ENCODE assay signal across 13 cellular contexts in the genomic region with DNA sequence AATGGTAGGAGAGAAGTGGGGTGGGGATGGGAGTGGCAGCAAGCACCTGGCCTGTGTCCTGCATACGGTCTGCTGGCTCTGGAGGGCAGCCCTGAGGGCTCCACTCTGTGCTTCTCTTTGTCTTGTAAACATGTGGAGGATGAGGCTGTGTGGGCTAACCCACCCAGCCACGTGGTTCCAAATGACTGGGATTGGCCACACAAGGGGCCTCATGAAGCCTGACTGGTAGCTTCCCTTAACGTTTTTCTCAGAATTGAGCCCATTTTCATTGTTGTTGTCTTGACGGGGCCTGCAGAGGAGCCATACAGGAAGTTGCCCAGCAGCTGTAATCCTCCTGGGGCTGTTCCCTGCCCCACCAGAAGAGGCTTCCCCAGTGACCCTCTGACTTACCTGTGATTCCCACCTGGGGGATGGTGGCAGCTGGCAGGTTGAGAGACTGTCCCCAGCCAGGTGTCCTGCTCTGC. TPM values are rescaled to one million over a fixed set of nuclear protein-coding genes. Genes with fewer than 3 reads are reported as not detected.
DNase-seq lines count a peak whose midpoint lies in the region; ATAC-seq, FAIRE-seq and TF ChIP-seq lines count a peak whose summit lies in the region.
"Had no signal": no experiment of that assay in that cellular context is flagged by ENCODE, and none has a peak within 500 bp of the region (broad histone marks: within the 10 kb centered on the region; RNA-seq: fewer than 3 reads in every experiment).

No MANE protein-coding gene starts in this region.

- H3K4me1 Mint-ChIP-seq in activated naive CD4-positive, alpha-beta T cell treated with anti-CD3 and anti-CD28 coated beads, Interleukin-2, amount 50 U/mL, for 24 hours, result no peaks in the 10 kb centered on the region
- H3K4me1 Mint-ChIP-seq in stimulated activated naive B cell treated with anti-CD40 and anti-IgM and Interleukin-4, amounts not matched to agents 10 μg/mL and 1 μg/mL and 100 μg/mL, for 72 hours, result peaks cover 50 to 72% of the 10 kb centered on the region in 2 donors

- no peak for TF ChIP-seq CTCF in GM12878 (IDR thresholded peaks at IDR 0.05 in 2 of 3, conservative IDR thresholded peaks at IDR 0.05 in 1 of 3; ENCODE audit: control insufficient read depth in 2 of 3, extremely low read depth in 1 of 3, insufficient read depth in 1 of 3, low read depth in 3 of 3, low read length in 3 of 3)

- H3K36me3 ChIP-seq in Karpas-422 (ENCODE audit: insufficient read depth, low read length), result peaks cover 63% of the 10 kb centered on the region
- peaks cover 42 to 48% of the 10 kb centered on the region in 2 experiments for H3K36me3 ChIP-seq in GM12878 (ENCODE audit: control insufficient read depth in 2 of 2, insufficient read depth in 2 of 2, low read length in 1 of 2)

- RAD21 ChIA-PET in GM12878 (lab: Charles Lee; ENCODE audit: unreplicated experiment), result interaction anchor here (1.4 kb wide), 1 partner anchor 50 kb away, joined by 4 read pairs; no protein-coding TSS in a partner anchor

- in situ Hi-C loops in GM12878 (cut with MboI), result no loop called here

- 0 out of 2 replicates have a peak, but pooled peaks cover 6% of the 10 kb centered on the region for H4K20me1 ChIP-seq in Karpas-422 (ENCODE audit: insufficient read depth, low read depth, low read length)
- no peaks in the 10 kb centered on the region; the same call in 1 of the 2 replicates for H4K20me1 ChIP-seq in GM12878 (ENCODE audit: control insufficient read depth, insufficient read depth)

- no TSS peak for BruUV-seq in GM12878 (replicated peaks; lab: Mats Ljungman, UMichigan)

- TF ChIP-seq POLR2A in GM12878 (IDR thresholded peaks at IDR 0.05; ENCODE audit: low read depth, low read length), result no peak

- ATAC-seq in GM12878, result peak; percentile 27; the same call in 2 of the 3 replicates
- ATAC-seq in stimulated activated naive B cell treated with anti-CD40 and anti-IgM and Interleukin-4, amounts not matched to agents 10 μg/mL and 1 μg/mL and 100 μg/mL, for 72 hours (replicated peaks), result peak; percentile 80 to 88
- no peak for ATAC-seq in GM21526 (IDR thresholded peaks at IDR 0.05; ENCODE audit: low FRiP score, unreplicated experiment)

- H3K4me1 ChIP-seq in Karpas-422 (ENCODE audit: low read length) (peaks cover 85% of the 10 kb centered on the region), GM12878 (ENCODE audit: control insufficient read depth, insufficient read depth, low read length) (peaks cover under 1% of the 10 kb centered on the region)
- H3K4me1 ChIP-seq: parathyroid adenoma had no signal

- peak overlapping the region; percentile 21 for H3K27ac Mint-ChIP-seq in activated naive CD4-positive, alpha-beta T cell treated with anti-CD3 and anti-CD28 coated beads, Interleukin-2, amount 50 U/mL, for 24 hours
- H3K27ac Mint-ChIP-seq in stimulated activated naive B cell treated with anti-CD40 and anti-IgM and Interleukin-4, amounts not matched to agents 10 μg/mL and 1 μg/mL and 100 μg/mL, for 72 hours, result peak overlapping the region; percentile 84

- POLR2A ChIA-PET in GM12878 (lab: Charles Lee), result interaction anchor here (1.4 kb wide), 1 partner anchor 37 kb away, joined by 6 read pairs; a partner anchor contains a TSS

- H3K4me2 ChIP-seq in Karpas-422 (ENCODE audit: low read depth, low read length, poor library complexity, severe bottlenecking) (no peak overlapping the region), GM12878 (ENCODE audit: control insufficient read depth, insufficient read depth) (no peak overlapping the region)

- H3K27me3 ChIP-seq in Karpas-422 (ENCODE audit: low read length), result no peaks in the 10 kb centered on the region
- H3K27me3 ChIP-seq in GM12878 (replicated peaks in 1 of 2; ENCODE audit: control insufficient read depth in 2 of 2, insufficient read depth in 2 of 2, low read length in 1 of 2), result no peaks in the 10 kb centered on the region
- H3K27me3 ChIP-seq: vagina had no signal

- WGBS in GM12878 (ENCODE audit: insufficient coverage, insufficient replicate concordance, low lambda C conversion rate, missing lambda C conversion rate), result 16% methylated on average over 4 of the region's 4 CpGs

- intact Hi-C loops in GM12878 (cut with micrococcal nuclease; ENCODE audit: unreplicated experiment), result no loop called here

- H3K27me3 Mint-ChIP-seq in activated naive CD4-positive, alpha-beta T cell treated with anti-CD3 and anti-CD28 coated beads, Interleukin-2, amount 50 U/mL, for 24 hours, result no peaks in the 10 kb centered on the region
- H3K27me3 Mint-ChIP-seq in stimulated activated naive B cell treated with anti-CD40 and anti-IgM and Interleukin-4, amounts not matched to agents 10 μg/mL and 1 μg/mL and 100 μg/mL, for 72 hours, result no peaks in the 10 kb centered on the region

- no peak for DNase-seq in activated naive CD4-positive, alpha-beta T cell treated with Interleukin-2 at 50 U/mL for 16 hours
- DNase-seq in Karpas-422, result no peak
- no peak for DNase-seq in GM12878 (ENCODE audit: low read depth, low spot score)
- no peak for DNase-seq in stimulated activated naive B cell treated with anti-CD40 and anti-IgM and Interleukin-4, amounts not matched to agents 10 μg/mL and 1 μg/mL and 100 μg/mL, for 72 hours
- DNase-seq in NCI-H2107 (lab: John Stamatoyannopoulos, UW), result no peak
- DNase-seq in pons (ENCODE audit: low spot score), result no peak
- DNase-seq: activated CD4-positive, alpha-beta T cell treated with anti-CD3 and anti-CD28 coated beads, Interleukin-2, amount 50 U/mL, for 4 hours; NCI-H1048; stimulated activated CD4-positive, alpha-beta T cell treated with anti-CD3 and anti-CD28 coated beads, Interleukin-15, amount 100 ng/mL, for 24 hours had no signal

- no peak overlapping the region for H2AFZ ChIP-seq in Karpas-422 (ENCODE audit: low read length)
- H2AFZ ChIP-seq in GM12878 (ENCODE audit: control insufficient read depth, low read depth, low read length), result no peak overlapping the region
- H2AFZ ChIP-seq: parathyroid adenoma had no signal

- H3K79me2 ChIP-seq in Karpas-422 (ENCODE audit: low read length) (peaks cover 51% of the 10 kb centered on the region), GM12878 (ENCODE audit: control insufficient read depth, insufficient read depth, low read length) (no peaks in the 10 kb centered on the region)
- H3K79me2 ChIP-seq: parathyroid adenoma had no signal

- H3K9me3 ChIP-seq in Karpas-422 (ENCODE audit: low read length) (no peaks in the 10 kb centered on the region), GM12878 (replicated peaks; ENCODE audit: control insufficient read depth, insufficient read depth, low read length) (no peaks in the 10 kb centered on the region)
- H3K9me3 ChIP-seq: vagina had no signal

- no peaks in the 10 kb centered on the region for H3K9me3 Mint-ChIP-seq in activated naive CD4-positive, alpha-beta T cell treated with anti-CD3 and anti-CD28 coated beads, Interleukin-2, amount 50 U/mL, for 24 hours
- H3K9me3 Mint-ChIP-seq in stimulated activated naive B cell treated with anti-CD40 and anti-IgM and Interleukin-4, amounts not matched to agents 10 μg/mL and 1 μg/mL and 100 μg/mL, for 72 hours, result no peaks in the 10 kb centered on the region

- H3K9ac ChIP-seq in Karpas-422 (ENCODE audit: low read length) (no peak overlapping the region), GM12878 (ENCODE audit: control insufficient read depth, insufficient read depth, low read length) (no peak overlapping the region)
- H3K9ac ChIP-seq: parathyroid adenoma had no signal

- no peak overlapping the region for H3K4me3 Mint-ChIP-seq in activated naive CD4-positive, alpha-beta T cell treated with anti-CD3 and anti-CD28 coated beads, Interleukin-2, amount 50 U/mL, for 24 hours
- peak overlapping the region; percentile 18 to 19 for H3K4me3 Mint-ChIP-seq in stimulated activated naive B cell treated with anti-CD40 and anti-IgM and Interleukin-4, amounts not matched to agents 10 μg/mL and 1 μg/mL and 100 μg/mL, for 72 hours

- no peak for TF ChIP-seq EP300 in GM12878 (IDR thresholded peaks at IDR 0.05; ENCODE audit: borderline replicate concordance in 1 of 2, control insufficient read depth in 1 of 2, low read depth in 2 of 2, low read length in 2 of 2)

- no peak for TF ChIP-seq RAD21 in GM12878 (IDR thresholded peaks at IDR 0.05; ENCODE audit: insufficient read depth, low read depth, low read length)

- H3K4me3 ChIP-seq in Karpas-422 (ENCODE audit: low read length), result no peak overlapping the region
- no peak overlapping the region for H3K4me3 ChIP-seq in GM12878
- H3K4me3 ChIP-seq: vagina had no signal

- H3K36me3 Mint-ChIP-seq in activated naive CD4-positive, alpha-beta T cell treated with anti-CD3 and anti-CD28 coated beads, Interleukin-2, amount 50 U/mL, for 24 hours, result peaks cover 6% of the 10 kb centered on the region
- peaks cover 64 to 86% of the 10 kb centered on the region in 2 donors for H3K36me3 Mint-ChIP-seq in stimulated activated naive B cell treated with anti-CD40 and anti-IgM and Interleukin-4, amounts not matched to agents 10 μg/mL and 1 μg/mL and 100 μg/mL, for 72 hours

- H3K27ac ChIP-seq in Karpas-422 (ENCODE audit: low read length) (peak overlapping the region; percentile 55), GM12878 (ENCODE audit: control insufficient read depth, insufficient read depth) (no peak overlapping the region)
- H3K27ac ChIP-seq: parathyroid adenoma, vagina had no signal

- no peak for FAIRE-seq in GM12878 (lab: Jason Lieb, UNC)

- H3K9me2 ChIP-seq in Karpas-422 (replicated peaks; ENCODE audit: insufficient read depth, low read length), result no peaks in the 10 kb centered on the region

- CTCF ChIA-PET in GM12878 (lab: Yijun Ruan, JAX), result interaction anchor here (1.0 to 1.6 kb wide), 2 partner anchors 50 to 52 kb away, joined by 3 to 4 read pairs; no protein-coding TSS in a partner anchor

- SMC1A ChIA-PET in GM12878 (lab: Charles Lee; ENCODE audit: uncharacterized antibody, unreplicated experiment), result interaction anchor here (0.6 kb wide), 1 partner anchor 50 kb away, joined by 3 read pairs; no protein-coding TSS in a partner anchor

RNA-seq across cellular contexts. Expression of a gene that starts 18.0 kb away (rescaled TPM):
- total RNA-seq in Karpas-422 (2014; rRNA removed; shearing (Covaris generic); ENCODE audit: low replicate concordance), result 16.3 and 21.7 TPM in 2 replicates
- 10.6 and 12.5 TPM in 2 replicates for total RNA-seq in GM12878 (2013; cell fraction: nucleolus; rRNA removed)
- total RNA-seq in GM12878 (2014; rRNA removed) (14.6 and 21.0 TPM in 2 replicates), GM12878 (2014; rRNA removed; fragmentation: Illumina TruSeq; extraction: Trizol) (8.7 and 9.4 TPM in 2 replicates), GM12878 (2021) (17.4 and 19.4 TPM in 2 replicates)
- 9.4 TPM for polyA plus RNA-seq in GM12878 (2011; ENCODE audit: low read depth)
- polyA plus RNA-seq in GM12878 (2011; rRNA removed) (2.1 and 5.2 TPM in 2 replicates), GM12878 (2014; fragmentation: Illumina TruSeq; extraction: Trizol) (2.3 and 7.4 TPM in 2 replicates), GM12878 (2014; fragmentation: Nextera tagmentation; extraction: Ambion mirVana) (1 to 10 TPM; 4.1 to 6.4 TPM), GM12878 (2014; rRNA removed) (28.1 and 29.7 TPM in 2 replicates), GM12878 (2016; fragmentation: Nextera tagmentation; extraction: Ambion mirVana) (10 to 100 TPM; 49.1 to 52.4 TPM)
- polyA plus RNA-seq in GM12878 (2011; cell fraction: cytosol; rRNA removed), result 10.4 and 15.5 TPM in 2 replicates
- polyA plus RNA-seq in GM12878 (2011; cell fraction: nucleus; rRNA removed), result 29.8 and 30.3 TPM in 2 replicates
- polyA plus RNA-seq in GM12878 (2012), result 18.0 and 23.9 TPM in 2 replicates
- polyA minus RNA-seq in GM12878 (2011; rRNA and poly(A)+ RNA removed), result 1.8 and 4.4 TPM in 2 replicates
- polyA minus RNA-seq in GM12878 (2011; cell fraction: cytosol; rRNA and poly(A)+ RNA removed), result 1.1 and 1.6 TPM in 2 replicates
- polyA minus RNA-seq in GM12878 (2011; cell fraction: nucleus; rRNA and poly(A)+ RNA removed), result 3.3 and 4.9 TPM in 2 replicates

RNA-seq across cellular contexts. Expression of a gene that starts 34.0 kb away (rescaled TPM):
- 400 and 531 TPM in 2 replicates for total RNA-seq in Karpas-422 (2014; rRNA removed; shearing (Covaris generic); ENCODE audit: low replicate concordance)
- total RNA-seq in GM12878 (2013; cell fraction: nucleolus; rRNA removed), result 112 and 119 TPM in 2 replicates
- total RNA-seq in GM12878 (2014; rRNA removed), result 167 and 177 TPM in 2 replicates
- total RNA-seq in GM12878 (2014; rRNA removed; fragmentation: Illumina TruSeq; extraction: Trizol), result 108 and 112 TPM in 2 replicates
- total RNA-seq in GM12878 (2021), result 179 and 185 TPM in 2 replicates
- 81.1 TPM for polyA plus RNA-seq in GM12878 (2011; ENCODE audit: low read depth)
- 183 and 187 TPM in 2 replicates for polyA plus RNA-seq in GM12878 (2011; rRNA removed)
- polyA plus RNA-seq in GM12878 (2011; cell fraction: cytosol; rRNA removed), result 136 and 163 TPM in 2 replicates
- polyA plus RNA-seq in GM12878 (2011; cell fraction: nucleus; rRNA removed), result 103 and 127 TPM in 2 replicates
- 150 and 176 TPM in 2 replicates for polyA plus RNA-seq in GM12878 (2012)
- polyA plus RNA-seq in GM12878 (2014; fragmentation: Illumina TruSeq; extraction: Trizol), result 130 and 198 TPM in 2 replicates
- polyA plus RNA-seq in GM12878 (2014; fragmentation: Nextera tagmentation; extraction: Ambion mirVana), result 10 to 100 TPM in 1 of 2 experiments, 1 to 10 TPM in 1; 9.1 to 17.9 TPM
- 215 and 239 TPM in 2 replicates for polyA plus RNA-seq in GM12878 (2014; rRNA removed)
- 100 to 1,000 TPM; 192 to 207 TPM for polyA plus RNA-seq in GM12878 (2016; fragmentation: Nextera tagmentation; extraction: Ambion mirVana)
- polyA minus RNA-seq in GM12878 (2011; rRNA and poly(A)+ RNA removed), result 104 and 119 TPM in 2 replicates
- polyA minus RNA-seq in GM12878 (2011; cell fraction: cytosol; rRNA and poly(A)+ RNA removed), result 23.8 and 37.5 TPM in 2 replicates
- polyA minus RNA-seq in GM12878 (2011; cell fraction: nucleus; rRNA and poly(A)+ RNA removed), result 26.4 and 66.3 TPM in 2 replicates

RNA-seq across cellular contexts. Expression of a gene that starts 36.9 kb away (rescaled TPM):
- 30.3 and 45.6 TPM in 2 replicates for total RNA-seq in Karpas-422 (2014; rRNA removed; shearing (Covaris generic); ENCODE audit: low replicate concordance)
- total RNA-seq in GM12878 (2013; cell fraction: nucleolus; rRNA removed), result 25.2 and 25.7 TPM in 2 replicates
- total RNA-seq in GM12878 (2014; rRNA removed), result 10.5 and 13.0 TPM in 2 replicates
- total RNA-seq in GM12878 (2014; rRNA removed; fragmentation: Illumina TruSeq; extraction: Trizol), result 8.1 and 8.9 TPM in 2 replicates
- 12.2 and 15.7 TPM in 2 replicates for total RNA-seq in GM12878 (2021)
- 9.2 TPM for polyA plus RNA-seq in GM12878 (2011; ENCODE audit: low read depth)
- polyA plus RNA-seq in GM12878 (2011; rRNA removed), result 7.5 and 8.4 TPM in 2 replicates
- 7.6 and 11.5 TPM in 2 replicates for polyA plus RNA-seq in GM12878 (2011; cell fraction: cytosol; rRNA removed)
- polyA plus RNA-seq in GM12878 (2011; cell fraction: nucleus; rRNA removed), result 16.6 and 19.3 TPM in 2 replicates
- polyA plus RNA-seq in GM12878 (2012), result 12.9 and 18.4 TPM in 2 replicates
- polyA plus RNA-seq in GM12878 (2014; fragmentation: Illumina TruSeq; extraction: Trizol), result 8.6 and 13.3 TPM in 2 replicates
- polyA plus RNA-seq in GM12878 (2014; fragmentation: Nextera tagmentation; extraction: Ambion mirVana), result 1 to 10 TPM in 1 of 2 experiments, under 1 TPM in 1; 0.98 to 2.9 TPM
- polyA plus RNA-seq in GM12878 (2014; rRNA removed), result 17.7 and 18.3 TPM in 2 replicates
- polyA plus RNA-seq in GM12878 (2016; fragmentation: Nextera tagmentation; extraction: Ambion mirVana), result 1 to 10 TPM; 8.0 TPM
- polyA minus RNA-seq in GM12878 (2011; rRNA and poly(A)+ RNA removed), result 8.2 and 11.6 TPM in 2 replicates
- 3.5 and 6.1 TPM in 2 replicates for polyA minus RNA-seq in GM12878 (2011; cell fraction: cytosol; rRNA and poly(A)+ RNA removed)
- 7.7 and 10.9 TPM in 2 replicates for polyA minus RNA-seq in GM12878 (2011; cell fraction: nucleus; rRNA and poly(A)+ RNA removed)

RNA-seq across cellular contexts. Expression of a gene that starts 48.1 kb away (rescaled TPM):
- total RNA-seq in Karpas-422 (2014; rRNA removed; shearing (Covaris generic); ENCODE audit: low replicate concordance), result 48.2 and 84.2 TPM in 2 replicates
- total RNA-seq in GM12878 (2013; cell fraction: nucleolus; rRNA removed), result 2.0 and 2.7 TPM in 2 replicates
- total RNA-seq in GM12878 (2014; rRNA removed), result 0.60 and 1.0 TPM in 2 replicates
- total RNA-seq in GM12878 (2014; rRNA removed; fragmentation: Illumina TruSeq; extraction: Trizol), result not detected in 2 replicates
- total RNA-seq in GM12878 (2021), result 0.41 and 0.48 TPM in 2 replicates
- 0.20 TPM for polyA plus RNA-seq in GM12878 (2011; ENCODE audit: low read depth)
- polyA plus RNA-seq in GM12878 (2011; rRNA removed), result 0.12 TPM in 1 of 2 replicates, not detected in the other
- polyA plus RNA-seq in GM12878 (2011; cell fraction: cytosol; rRNA removed), result 0.06 and 0.08 TPM in 2 replicates
- 0.16 and 0.44 TPM in 2 replicates for polyA plus RNA-seq in GM12878 (2011; cell fraction: nucleus; rRNA removed)
- polyA plus RNA-seq in GM12878 (2012), result 0.17 and 0.37 TPM in 2 replicates
- polyA plus RNA-seq in GM12878 (2014; fragmentation: Illumina TruSeq; extraction: Trizol), result 0.03 TPM in 1 of 2 replicates, not detected in the other
- under 1 TPM in 1 of 2 experiments, not detected in 1; 0.05 TPM for polyA plus RNA-seq in GM12878 (2014; fragmentation: Nextera tagmentation; extraction: Ambion mirVana)
- polyA plus RNA-seq in GM12878 (2014; rRNA removed), result 0.18 and 1.1 TPM in 2 replicates
- under 1 TPM; 0.20 to 0.48 TPM for polyA plus RNA-seq in GM12878 (2016; fragmentation: Nextera tagmentation; extraction: Ambion mirVana)
- 0.10 TPM in 1 of 2 replicates, not detected in the other for polyA minus RNA-seq in GM12878 (2011; rRNA and poly(A)+ RNA removed)
- not detected in 2 replicates for polyA minus RNA-seq in GM12878 (2011; cell fraction: cytosol; rRNA and poly(A)+ RNA removed)
- polyA minus RNA-seq in GM12878 (2011; cell fraction: nucleus; rRNA and poly(A)+ RNA removed), result 0.19 TPM in 1 of 2 replicates, not detected in the other

RNA-seq across cellular contexts. Expression of a gene that starts 53.0 kb away (rescaled TPM):
- 115 and 220 TPM in 2 replicates for total RNA-seq in Karpas-422 (2014; rRNA removed; shearing (Covaris generic); ENCODE audit: low replicate concordance)
- total RNA-seq in GM12878 (2013; cell fraction: nucleolus; rRNA removed), result 4.8 and 18.2 TPM in 2 replicates
- total RNA-seq in GM12878 (2014; rRNA removed), result 78.0 and 104 TPM in 2 replicates
- 103 and 117 TPM in 2 replicates for total RNA-seq in GM12878 (2014; rRNA removed; fragmentation: Illumina TruSeq; extraction: Trizol)
- 237 and 241 TPM in 2 replicates for total RNA-seq in GM12878 (2021)
- 141 TPM for polyA plus RNA-seq in GM12878 (2011; ENCODE audit: low read depth)
- polyA plus RNA-seq in GM12878 (2011; rRNA removed), result 23.9 and 34.4 TPM in 2 replicates
- 103 and 111 TPM in 2 replicates for polyA plus RNA-seq in GM12878 (2011; cell fraction: cytosol; rRNA removed)
- polyA plus RNA-seq in GM12878 (2011; cell fraction: nucleus; rRNA removed), result 51.2 and 87.5 TPM in 2 replicates
- 181 and 188 TPM in 2 replicates for polyA plus RNA-seq in GM12878 (2012)
- 27.2 and 126 TPM in 2 replicates for polyA plus RNA-seq in GM12878 (2014; fragmentation: Illumina TruSeq; extraction: Trizol)
- 100 to 1,000 TPM in 1 of 2 experiments, 10 to 100 TPM in 1; 13.2 to 216 TPM for polyA plus RNA-seq in GM12878 (2014; fragmentation: Nextera tagmentation; extraction: Ambion mirVana)
- 129 and 191 TPM in 2 replicates for polyA plus RNA-seq in GM12878 (2014; rRNA removed)
- polyA plus RNA-seq in GM12878 (2016; fragmentation: Nextera tagmentation; extraction: Ambion mirVana), result 100 to 1,000 TPM; 135 to 202 TPM
- 36.1 and 61.2 TPM in 2 replicates for polyA minus RNA-seq in GM12878 (2011; rRNA and poly(A)+ RNA removed)
- polyA minus RNA-seq in GM12878 (2011; cell fraction: cytosol; rRNA and poly(A)+ RNA removed), result 56.9 and 67.5 TPM in 2 replicates
- 6.9 and 7.4 TPM in 2 replicates for polyA minus RNA-seq in GM12878 (2011; cell fraction: nucleus; rRNA and poly(A)+ RNA removed)
